Comparison of ENCODE assay signal across 17 cellular contexts in genomic region chr2:26471278-26471677, GRCh38. TPM values are rescaled to one million over a fixed set of nuclear protein-coding genes. Genes with fewer than 3 reads are reported as not detected.
DNase-seq lines count a peak whose midpoint lies in the region; TF ChIP-seq lines count a peak whose summit lies in the region.
"Had no signal": no experiment of that assay in that cellular context is flagged by ENCODE, and none has a peak within 500 bp of the region (broad histone marks: within the 10 kb centered on the region; RNA-seq: fewer than 3 reads in every experiment).

No MANE protein-coding gene starts in this region.

- no peaks in the 10 kb centered on the region for H3K4me1 Mint-ChIP-seq in chondrocyte (ENCODE audit: low read depth)
- H3K4me1 Mint-ChIP-seq: naive B cell; stimulated activated naive B cell treated with anti-CD40 and anti-IgM and Interleukin-4, amounts not matched to agents 10 μg/mL and 1 μg/mL and 100 μg/mL, for 72 hours had no signal

- no peaks in the 10 kb centered on the region for H3K27me3 Mint-ChIP-seq in chondrocyte (ENCODE audit: low read depth)
- H3K27me3 Mint-ChIP-seq: stimulated activated naive B cell treated with anti-CD40 and anti-IgM and Interleukin-4, amounts not matched to agents 10 μg/mL and 1 μg/mL and 100 μg/mL, for 72 hours had no signal

- in situ Hi-C loops in SK-MEL-5 (cut with HindIII; ENCODE audit: low pct_unique_long_range_greater_than_20kb, low sequenced_read_pairs) = no loop called here

- no peak overlapping the region for H3K4me3 ChIP-seq in LNCaP clone FGC (ENCODE audit: low read depth, low read length)
- H3K4me3 ChIP-seq: lower lobe of right lung, transverse colon had no signal

- no peak overlapping the region for H3K4me3 Mint-ChIP-seq in chondrocyte (ENCODE audit: unreplicated experiment)
- H3K4me3 Mint-ChIP-seq: naive B cell; stimulated activated naive B cell treated with anti-CD40 and anti-IgM and Interleukin-4, amounts not matched to agents 10 μg/mL and 1 μg/mL and 100 μg/mL, for 72 hours had no signal

- peaks cover 5% of the 10 kb centered on the region for H3K9me3 Mint-ChIP-seq in chondrocyte (ENCODE audit: low read depth)

- H3K27ac Mint-ChIP-seq in chondrocyte (ENCODE audit: unreplicated experiment) = no peak overlapping the region
- H3K27ac Mint-ChIP-seq: naive B cell; stimulated activated naive B cell treated with anti-CD40 and anti-IgM and Interleukin-4, amounts not matched to agents 10 μg/mL and 1 μg/mL and 100 μg/mL, for 72 hours had no signal

- TF ChIP-seq CTCF in LNCaP clone FGC (IDR thresholded peaks at IDR 0.05; ENCODE audit: control insufficient read depth, extremely low read depth, insufficient read depth) (peak; percentile 23), chondrocyte (IDR thresholded peaks at IDR 0.05) (no peak)

- peaks cover 1% of the 10 kb centered on the region for H3K36me3 Mint-ChIP-seq in chondrocyte (ENCODE audit: low read depth)
- H3K36me3 Mint-ChIP-seq: stimulated activated naive B cell treated with anti-CD40 and anti-IgM and Interleukin-4, amounts not matched to agents 10 μg/mL and 1 μg/mL and 100 μg/mL, for 72 hours had no signal

- DNase-seq in NCI-H146 (lab: John Stamatoyannopoulos, UW) = peak; percentile 14
- DNase-seq in NCI-H146 treated with DMSO at 0.1 percent for 48 hours (lab: John Stamatoyannopoulos, UW; ENCODE audit: unreplicated experiment) = no peak
- no peak for DNase-seq in LNCaP clone FGC (ENCODE audit: low read depth)
- DNase-seq in SK-MEL-5 (ENCODE audit: low read depth, low spot score) = peak; percentile 22
- peak; percentile 47 for DNase-seq in iPS-NIHi7 (ENCODE audit: extremely low spot score)
- no peak for DNase-seq in chondrocyte (ENCODE audit: low spot score)
- no peak for DNase-seq in hippocampal formation (lab: John Stamatoyannopoulos, UW)
- DNase-seq in activated CD8-positive, alpha-beta memory T cell treated with anti-CD3 and anti-CD28 coated beads for 24 hours = no peak
- DNase-seq: amygdala; DMS79 treated with DMSO at 0.1 percent for 48 hours; Karpas-422; lower lobe of right lung; naive B cell; NCI-H187 treated with DMSO at 0.1 percent for 48 hours; NK-92 treated with Interleukin-12 subunit alpha and Interleukin-12 subunit beta, amount 100 ng/mL, for 24 hours; stimulated activated naive B cell treated with anti-CD40 and anti-IgM and Interleukin-4, amounts not matched to agents 10 μg/mL and 1 μg/mL and 100 μg/mL, for 72 hours; transverse colon had no signal

RNA-seq across cellular contexts. Expression of gene OTOF, which starts 6.6 kb away (rescaled TPM):
- not detected in 2 replicates for total RNA-seq in SK-MEL-5 (2014; rRNA removed; shearing (Covaris generic))
- not detected in 2 replicates for polyA plus RNA-seq in SK-MEL-5 (2015; cell fraction: cytosol; rRNA removed)
- polyA plus RNA-seq in SK-MEL-5 (2015; cell fraction: nucleus; rRNA removed) = not detected in 2 replicates
- total RNA-seq in chondrocyte = not detected in 3 replicates

Comparison
In these comparisons a context has a peak if more than half of its experiments do, and no peak if none do; other contexts are left out.
1. DNase-seq: peak in NCI-H146 (single experiment), SK-MEL-5 (single experiment) and iPS-NIHi7 (single experiment); none in NCI-H146 treated with DMSO at 0.1 percent for 48 hours (single experiment), LNCaP clone FGC (single experiment), chondrocyte (single experiment), hippocampal formation (0 of 2) and activated CD8-positive, alpha-beta memory T cell treated with anti-CD3 and anti-CD28 coated beads for 24 hours (single experiment).